In genomic region chr18:29594494-29594893, GRCh38 we compare ENCODE assay signal across 18 cellular contexts.
"Had no signal": no experiment of that assay in that cellular context is flagged by ENCODE, and none has a peak within 500 bp of the region (broad histone marks: within the 10 kb centered on the region; RNA-seq: fewer than 3 reads in every experiment).

No MANE protein-coding gene starts in this region.

- ATAC-seq: body of pancreas; naive thymus-derived CD8-positive, alpha-beta T cell; psoas muscle; right lobe of liver; stimulated activated effector memory CD8-positive, alpha-beta T cell treated with anti-CD3 and anti-CD28 coated beads, Interleukin-12 subunit alpha, Interleukin-12 subunit beta, amount 100 ng/mL, for 72 hours had no signal

- H3K4me1 Mint-ChIP-seq: activated naive CD8-positive, alpha-beta T cell treated with anti-CD3 and anti-CD28 coated beads for 36 hours; naive thymus-derived CD8-positive, alpha-beta T cell; stimulated activated effector memory CD8-positive, alpha-beta T cell treated with anti-CD3 and anti-CD28 coated beads, Interleukin-12 subunit alpha, Interleukin-12 subunit beta, amount 100 ng/mL, for 72 hours had no signal

- H3K4me3 Mint-ChIP-seq: activated naive CD8-positive, alpha-beta T cell treated with anti-CD3 and anti-CD28 coated beads for 36 hours; naive thymus-derived CD8-positive, alpha-beta T cell; stimulated activated effector memory CD8-positive, alpha-beta T cell treated with anti-CD3 and anti-CD28 coated beads, Interleukin-12 subunit alpha, Interleukin-12 subunit beta, amount 100 ng/mL, for 72 hours; T-helper 2 cell treated with Interferon-gamma antibody and Interleukin-4, amounts not matched to agents 5 μg/mL and 100 μg/mL, for 36 hours had no signal

- H3K27ac Mint-ChIP-seq: activated naive CD8-positive, alpha-beta T cell treated with anti-CD3 and anti-CD28 coated beads for 36 hours; naive thymus-derived CD8-positive, alpha-beta T cell; stimulated activated effector memory CD8-positive, alpha-beta T cell treated with anti-CD3 and anti-CD28 coated beads, Interleukin-12 subunit alpha, Interleukin-12 subunit beta, amount 100 ng/mL, for 72 hours; T-helper 2 cell treated with Interferon-gamma antibody and Interleukin-4, amounts not matched to agents 5 μg/mL and 100 μg/mL, for 36 hours had no signal

- DNase-seq: activated CD4-positive, alpha-beta T cell treated with anti-CD3 and anti-CD28 coated beads, Interleukin-2, amount 50 U/mL, for 1 hour; activated CD4-positive, CD25-positive, alpha-beta regulatory T cell; activated gamma-delta T cell treated with Interleukin-2 at 50 U/mL for 16 hours; activated naive CD8-positive, alpha-beta T cell treated with anti-CD3 and anti-CD28 coated beads for 36 hours; body of pancreas; dermis blood vessel endothelial cell; effector memory CD4-positive, alpha-beta T cell; esophagus squamous epithelium; mesenchymal stem cell; naive thymus-derived CD8-positive, alpha-beta T cell; psoas muscle; right lobe of liver; small intestine; stimulated activated CD4-positive, alpha-beta T cell treated with anti-CD3 and anti-CD28 coated beads, Interleukin-4, amount 100 ng/mL, for 24 hours; stomach; trophoblast cell had no signal

- H3K36me3 Mint-ChIP-seq: activated naive CD8-positive, alpha-beta T cell treated with anti-CD3 and anti-CD28 coated beads for 36 hours; naive thymus-derived CD8-positive, alpha-beta T cell; stimulated activated effector memory CD8-positive, alpha-beta T cell treated with anti-CD3 and anti-CD28 coated beads, Interleukin-12 subunit alpha, Interleukin-12 subunit beta, amount 100 ng/mL, for 72 hours had no signal

- H3K27me3 Mint-ChIP-seq: activated naive CD8-positive, alpha-beta T cell treated with anti-CD3 and anti-CD28 coated beads for 36 hours; naive thymus-derived CD8-positive, alpha-beta T cell had no signal
